ENCODE assay signal across 25 cellular contexts in genomic region chr12:58233886-58234285, GRCh38.
DNase-seq lines count a peak whose midpoint lies in the region; ATAC-seq and TF ChIP-seq lines count a peak whose summit lies in the region.
"Had no signal": no experiment of that assay in that cellular context is flagged by ENCODE, and none has a peak within 500 bp of the region (broad histone marks: within the 10 kb centered on the region; RNA-seq: fewer than 3 reads in every experiment).

No MANE protein-coding gene starts in this region.

- DNase-seq in NCI-H1417 (lab: John Stamatoyannopoulos, UW) (peak in 2 of 3 experiments; percentile 12 to 60), NCI-H1417 treated with DMSO at 0.1 percent for 48 hours (lab: John Stamatoyannopoulos, UW) (no peak), NCI-H146 treated with DMSO at 0.1 percent for 48 hours (lab: John Stamatoyannopoulos, UW; ENCODE audit: unreplicated experiment) (peak; percentile 26), left colon (peak; percentile 26 to 28), transverse colon (peak; percentile 31), SHP77 (lab: John Stamatoyannopoulos, UW) (no peak), chondrocyte (ENCODE audit: low spot score) (no peak), GM23338 (ENCODE audit: low spot score) (no peak)
- DNase-seq: 8988T; ACHN; AML-193; BE2C; Calu3; CD4-positive, alpha-beta T cell; CD8-positive, alpha-beta memory T cell; COR-L47; DMS79; EL; GDM1; GOT3 had no signal

- no peaks in the 10 kb centered on the region for H3K36me3 Mint-ChIP-seq in chondrocyte (ENCODE audit: low read depth)
- H3K36me3 Mint-ChIP-seq in GM23338 (ENCODE audit: low read depth) = peaks cover 18% of the 10 kb centered on the region
- H3K36me3 Mint-ChIP-seq: CD14-positive monocyte; CD8-positive, alpha-beta memory T cell had no signal

- no peaks in the 10 kb centered on the region for H3K79me2 ChIP-seq in GM23338 (replicated peaks; ENCODE audit: insufficient read depth)

- H3K27ac Mint-ChIP-seq in chondrocyte (ENCODE audit: unreplicated experiment) (no peak overlapping the region), GM23338 (no peak overlapping the region)
- H3K27ac Mint-ChIP-seq: CD14-positive monocyte; CD4-positive, alpha-beta T cell; CD8-positive, alpha-beta memory T cell had no signal

- no peaks in the 10 kb centered on the region for H4K20me1 ChIP-seq in GM23338 (replicated peaks; ENCODE audit: insufficient read depth)
- H4K20me1 ChIP-seq: BLaER1 treated with 17β-estradiol and CSF1 and Interleukin-3, amounts not matched to agents 10 nM and 100 nM had no signal

- H3F3A ChIP-seq in GM23338 (replicated peaks; ENCODE audit: low read depth) = no peaks in the 10 kb centered on the region

- TF ChIP-seq POLR2A in transverse colon (IDR thresholded peaks at IDR 0.05) = no peak

- H3K4me1 ChIP-seq in transverse colon = no peaks in the 10 kb centered on the region
- no peaks in the 10 kb centered on the region for H3K4me1 ChIP-seq in GM23338 (ENCODE audit: insufficient read depth)
- H3K4me1 ChIP-seq: A549; BE2C; BLaER1 treated with 17β-estradiol and CSF1 and Interleukin-3, amounts not matched to agents 10 nM and 100 nM; HAP-1 had no signal

- H3K9me3 ChIP-seq in transverse colon = no peaks in the 10 kb centered on the region
- H3K9me3 ChIP-seq: BE2C, HAP-1 had no signal

- H3K4me3 ChIP-seq in transverse colon (no peak overlapping the region), GM23338 (no peak overlapping the region)
- H3K4me3 ChIP-seq: A549; BLaER1 treated with 17β-estradiol and CSF1 and Interleukin-3, amounts not matched to agents 10 nM and 100 nM; GM12878; HAP-1 had no signal

- no peaks in the 10 kb centered on the region for H3K27me3 ChIP-seq in transverse colon
- H3K27me3 ChIP-seq in GM23338 (ENCODE audit: insufficient read depth) = no peaks in the 10 kb centered on the region
- H3K27me3 ChIP-seq: BE2C; BLaER1 treated with 17β-estradiol and CSF1 and Interleukin-3, amounts not matched to agents 10 nM and 100 nM had no signal

- H3K4me1 Mint-ChIP-seq in chondrocyte (ENCODE audit: low read depth) = no peaks in the 10 kb centered on the region
- no peaks in the 10 kb centered on the region for H3K4me1 Mint-ChIP-seq in GM23338
- H3K4me1 Mint-ChIP-seq: CD14-positive monocyte; CD8-positive, alpha-beta memory T cell had no signal

- intact Hi-C loops in left colon (cut with DNase I, micrococcal nuclease) = no loop called here
- intact Hi-C loops in transverse colon (cut with DNase I; ENCODE audit: low total_unique reads) = no loop called here

- H3K9me3 Mint-ChIP-seq in chondrocyte (ENCODE audit: low read depth) = peaks cover 23% of the 10 kb centered on the region
- H3K9me3 Mint-ChIP-seq in GM23338 = peaks cover 25% of the 10 kb centered on the region
- H3K9me3 Mint-ChIP-seq: CD4-positive, alpha-beta T cell had no signal

- no peak overlapping the region for H3K4me2 ChIP-seq in GM23338
- H3K4me2 ChIP-seq: A549; BLaER1 treated with 17β-estradiol and CSF1 and Interleukin-3, amounts not matched to agents 10 nM and 100 nM had no signal

- 0 out of 2 replicates have a peak, but pooled peaks cover 3% of the 10 kb centered on the region for H3K9me2 ChIP-seq in GM23338 (ENCODE audit: insufficient read depth)

- H3K27ac ChIP-seq in transverse colon (peak overlapping the region in 1 of 4 donors; percentile 13), GM23338 (ENCODE audit: low read depth) (no peak overlapping the region)
- H3K27ac ChIP-seq: A549; BLaER1 treated with 17β-estradiol and CSF1 and Interleukin-3, amounts not matched to agents 10 nM and 100 nM had no signal

- ATAC-seq in left colon = peak; percentile 98
- ATAC-seq in GM23338 = no peak
- ATAC-seq: A549, GM12878 had no signal

- peaks cover 13% of the 10 kb centered on the region for H3K27me3 Mint-ChIP-seq in chondrocyte (ENCODE audit: low read depth)
- peaks cover 7% of the 10 kb centered on the region for H3K27me3 Mint-ChIP-seq in GM23338 (ENCODE audit: insufficient read depth, low read depth, poor library complexity)

- H3K4me3 Mint-ChIP-seq in chondrocyte (ENCODE audit: unreplicated experiment) (no peak overlapping the region), GM23338 (no peak overlapping the region)
- H3K4me3 Mint-ChIP-seq: CD14-positive monocyte; CD4-positive, alpha-beta T cell; CD8-positive, alpha-beta memory T cell had no signal

- WGBS in transverse colon (ENCODE audit: low coverage in 1 of 2), 2 donors = 20 to 46% methylated on average over 1 to 2 of the region's 2 CpGs

- TF ChIP-seq EP300 in transverse colon (IDR thresholded peaks at IDR 0.05; ENCODE audit: low read depth) = no peak

- in situ Hi-C loops in transverse colon (cut with MboI; ENCODE audit: low pct_ligation_motif_present in 1 of 4, low pct_unique_long_range_greater_than_20kb in 1 of 4, low sequenced_read_pairs in 3 of 4) = no loop called here

- TF ChIP-seq CTCF in transverse colon (IDR thresholded peaks at IDR 0.05) (no peak), chondrocyte (IDR thresholded peaks at IDR 0.05) (no peak), GM23338 (conservative IDR thresholded peaks at IDR 0.05; ENCODE audit: low read depth in 2 of 2) (no peak)

- H2AFZ ChIP-seq in GM23338 = no peak overlapping the region

- H3K36me3 ChIP-seq in transverse colon (no peaks in the 10 kb centered on the region), GM23338 (ENCODE audit: insufficient read depth) (no peaks in the 10 kb centered on the region)
- H3K36me3 ChIP-seq: BE2C; BLaER1 treated with 17β-estradiol and CSF1 and Interleukin-3, amounts not matched to agents 10 nM and 100 nM; HAP-1 had no signal

TF ChIP-seq in GM23338, 12 proteins besides CTCF, POLR2A, EP300 and RAD21:
- TF ChIP-seq, protein P1, sequence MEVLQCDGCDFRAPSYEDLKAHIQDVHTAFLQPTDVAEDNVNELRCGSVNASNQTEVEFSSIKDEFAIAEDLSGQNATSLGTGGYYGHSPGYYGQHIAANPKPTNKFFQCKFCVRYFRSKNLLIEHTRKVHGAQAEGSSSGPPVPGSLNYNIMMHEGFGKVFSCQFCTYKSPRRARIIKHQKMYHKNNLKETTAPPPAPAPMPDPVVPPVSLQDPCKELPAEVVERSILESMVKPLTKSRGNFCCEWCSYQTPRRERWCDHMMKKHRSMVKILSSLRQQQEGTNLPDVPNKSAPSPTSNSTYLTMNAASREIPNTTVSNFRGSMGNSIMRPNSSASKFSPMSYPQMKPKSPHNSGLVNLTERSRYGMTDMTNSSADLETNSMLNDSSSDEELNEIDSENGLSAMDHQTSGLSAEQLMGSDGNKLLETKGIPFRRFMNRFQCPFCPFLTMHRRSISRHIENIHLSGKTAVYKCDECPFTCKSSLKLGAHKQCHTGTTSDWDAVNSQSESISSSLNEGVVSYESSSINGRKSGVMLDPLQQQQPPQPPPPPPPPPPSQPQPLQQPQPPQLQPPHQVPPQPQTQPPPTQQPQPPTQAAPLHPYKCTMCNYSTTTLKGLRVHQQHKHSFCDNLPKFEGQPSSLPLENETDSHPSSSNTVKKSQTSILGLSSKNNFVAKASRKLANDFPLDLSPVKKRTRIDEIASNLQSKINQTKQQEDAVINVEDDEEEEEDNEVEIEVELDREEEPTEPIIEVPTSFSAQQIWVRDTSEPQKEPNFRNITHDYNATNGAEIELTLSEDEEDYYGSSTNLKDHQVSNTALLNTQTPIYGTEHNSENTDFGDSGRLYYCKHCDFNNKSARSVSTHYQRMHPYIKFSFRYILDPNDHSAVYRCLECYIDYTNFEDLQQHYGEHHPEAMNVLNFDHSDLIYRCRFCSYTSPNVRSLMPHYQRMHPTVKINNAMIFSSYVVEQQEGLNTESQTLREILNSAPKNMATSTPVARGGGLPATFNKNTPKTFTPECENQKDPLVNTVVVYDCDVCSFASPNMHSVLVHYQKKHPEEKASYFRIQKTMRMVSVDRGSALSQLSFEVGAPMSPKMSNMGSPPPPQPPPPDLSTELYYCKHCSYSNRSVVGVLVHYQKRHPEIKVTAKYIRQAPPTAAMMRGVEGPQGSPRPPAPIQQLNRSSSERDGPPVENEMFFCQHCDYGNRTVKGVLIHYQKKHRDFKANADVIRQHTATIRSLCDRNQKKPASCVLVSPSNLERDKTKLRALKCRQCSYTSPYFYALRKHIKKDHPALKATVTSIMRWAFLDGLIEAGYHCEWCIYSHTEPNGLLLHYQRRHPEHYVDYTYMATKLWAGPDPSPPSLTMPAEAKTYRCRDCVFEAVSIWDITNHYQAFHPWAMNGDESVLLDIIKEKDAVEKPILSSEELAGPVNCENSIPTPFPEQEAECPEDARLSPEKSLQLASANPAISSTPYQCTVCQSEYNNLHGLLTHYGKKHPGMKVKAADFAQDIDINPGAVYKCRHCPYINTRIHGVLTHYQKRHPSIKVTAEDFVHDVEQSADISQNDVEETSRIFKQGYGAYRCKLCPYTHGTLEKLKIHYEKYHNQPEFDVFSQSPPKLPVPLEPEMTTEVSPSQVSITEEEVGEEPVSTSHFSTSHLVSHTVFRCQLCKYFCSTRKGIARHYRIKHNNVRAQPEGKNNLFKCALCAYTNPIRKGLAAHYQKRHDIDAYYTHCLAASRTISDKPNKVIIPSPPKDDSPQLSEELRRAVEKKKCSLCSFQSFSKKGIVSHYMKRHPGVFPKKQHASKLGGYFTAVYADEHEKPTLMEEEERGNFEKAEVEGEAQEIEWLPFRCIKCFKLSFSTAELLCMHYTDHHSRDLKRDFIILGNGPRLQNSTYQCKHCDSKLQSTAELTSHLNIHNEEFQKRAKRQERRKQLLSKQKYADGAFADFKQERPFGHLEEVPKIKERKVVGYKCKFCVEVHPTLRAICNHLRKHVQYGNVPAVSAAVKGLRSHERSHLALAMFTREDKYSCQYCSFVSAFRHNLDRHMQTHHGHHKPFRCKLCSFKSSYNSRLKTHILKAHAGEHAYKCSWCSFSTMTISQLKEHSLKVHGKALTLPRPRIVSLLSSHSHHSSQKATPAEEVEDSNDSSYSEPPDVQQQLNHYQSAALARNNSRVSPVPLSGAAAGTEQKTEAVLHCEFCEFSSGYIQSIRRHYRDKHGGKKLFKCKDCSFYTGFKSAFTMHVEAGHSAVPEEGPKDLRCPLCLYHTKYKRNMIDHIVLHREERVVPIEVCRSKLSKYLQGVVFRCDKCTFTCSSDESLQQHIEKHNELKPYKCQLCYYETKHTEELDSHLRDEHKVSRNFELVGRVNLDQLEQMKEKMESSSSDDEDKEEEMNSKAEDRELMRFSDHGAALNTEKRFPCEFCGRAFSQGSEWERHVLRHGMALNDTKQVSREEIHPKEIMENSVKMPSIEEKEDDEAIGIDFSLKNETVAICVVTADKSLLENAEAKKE (CRISPR knock-in tag; IDR thresholded peaks at IDR 0.05) = no peak

Comparison
In these comparisons a context has a peak if more than half of its experiments do, and no peak if none do; other contexts are left out.
1. DNase-seq: peak in NCI-H1417 (2 of 3), NCI-H146 treated with DMSO at 0.1 percent for 48 hours (single experiment), left colon (2 of 2) and transverse colon (single experiment); none in NCI-H1417 treated with DMSO at 0.1 percent for 48 hours (single experiment), SHP77 (0 of 2), chondrocyte (single experiment) and GM23338 (single experiment).